ENCODE assay signal across 8 cellular contexts in genomic region chr19:11699931-11700794, GRCh38. TPM values are rescaled to one million over a fixed set of nuclear protein-coding genes. Genes with fewer than 3 reads are reported as not detected.
DNase-seq lines count a peak whose midpoint lies in the region; ATAC-seq, FAIRE-seq and TF ChIP-seq lines count a peak whose summit lies in the region.

No MANE protein-coding gene starts in this region.

- H3K27ac Mint-ChIP-seq in WTC11, result peak overlapping the region; percentile 36; the same call in 1 of the 2 replicates
- no peak overlapping the region for H3K27ac Mint-ChIP-seq in activated CD8-positive, alpha-beta memory T cell treated with anti-CD3 and anti-CD28 coated beads, Interleukin-2, amount 10 ng/mL, durations not matched to agents 7 days and 5 days

- peak; percentile 84 for TF ChIP-seq CTCF in Loucy (conservative IDR thresholded peaks at IDR 0.05; ENCODE audit: low read length)
- peak; percentile 41 for TF ChIP-seq CTCF in WTC11 (IDR thresholded peaks at IDR 0.05)
- TF ChIP-seq CTCF in keratinocyte (optimal IDR thresholded peaks at IDR 0.05 in 1 of 3, IDR thresholded peaks at IDR 0.05 in 1 of 3, conservative IDR thresholded peaks at IDR 0.05 in 1 of 3; ENCODE audit: extremely low read depth in 1 of 3, insufficient read depth in 2 of 3, low read length in 3 of 3), result peak; percentile 48 to 70 (median 67)

- DNase-seq in NCI-H2107 treated with DMSO at 0.1 percent for 48 hours (lab: John Stamatoyannopoulos, UW; ENCODE audit: unreplicated experiment) (peak; percentile 5), NCI-H2107 (lab: John Stamatoyannopoulos, UW) (no peak), WTC11 (ENCODE audit: low spot score) (no peak), keratinocyte (ENCODE audit: low read depth, low spot score) (no peak), hypothalamus (lab: John Stamatoyannopoulos, UW) (no peak)
- no peak for DNase-seq in activated CD8-positive, alpha-beta memory T cell treated with anti-CD3 and anti-CD28 coated beads, Interleukin-2, amount 10 ng/mL, durations not matched to agents 7 days and 5 days

- H3K9me3 ChIP-seq in Loucy (ENCODE audit: insufficient read depth, low read depth, low read length) (no peaks in the 10 kb centered on the region), keratinocyte (ENCODE audit: control insufficient read depth, low read depth, low read length) (no peaks in the 10 kb centered on the region)

- H3K9ac ChIP-seq in Loucy (ENCODE audit: low read depth, low read length, poor library complexity, severe bottlenecking), result no peak overlapping the region
- H3K9ac ChIP-seq in keratinocyte (ENCODE audit: control insufficient read depth, extremely low read depth, insufficient read depth, low read length), result no peak overlapping the region

- no peaks in the 10 kb centered on the region for H3F3A ChIP-seq in Loucy (ENCODE audit: low read depth)

- H3K27me3 Mint-ChIP-seq in WTC11 (ENCODE audit: low read depth), result peaks cover 18% of the 10 kb centered on the region
- peaks cover 9% of the 10 kb centered on the region for H3K27me3 Mint-ChIP-seq in activated CD8-positive, alpha-beta memory T cell treated with anti-CD3 and anti-CD28 coated beads, Interleukin-2, amount 10 ng/mL, durations not matched to agents 7 days and 5 days

- no peaks in the 10 kb centered on the region for H4K20me1 ChIP-seq in Loucy (ENCODE audit: insufficient read depth, low read length, poor library complexity, severe bottlenecking)
- H4K20me1 ChIP-seq in keratinocyte (ENCODE audit: control insufficient read depth, extremely low read depth, insufficient read depth, low read length), result no peaks in the 10 kb centered on the region

- no peaks in the 10 kb centered on the region for H3K79me2 ChIP-seq in Loucy (ENCODE audit: insufficient read depth, low read length)
- H3K79me2 ChIP-seq in keratinocyte (ENCODE audit: control insufficient read depth, insufficient read depth, low read length), result no peaks in the 10 kb centered on the region

- H3K4me1 ChIP-seq in Loucy (ENCODE audit: insufficient read depth, low read length, poor library complexity, severe bottlenecking) (peaks cover 1% of the 10 kb centered on the region), keratinocyte (ENCODE audit: control insufficient read depth, extremely low read depth, insufficient read depth, low read length) (no peaks in the 10 kb centered on the region)

- ATAC-seq in WTC11 (peak; percentile 61), GM18909 (IDR thresholded peaks at IDR 0.05; ENCODE audit: poor library complexity, unreplicated experiment) (no peak)
- ATAC-seq in activated CD8-positive, alpha-beta memory T cell treated with anti-CD3 and anti-CD28 coated beads, Interleukin-2, amount 10 ng/mL, durations not matched to agents 7 days and 5 days, result no peak

- H3K27me3 ChIP-seq in Loucy (ENCODE audit: insufficient read depth, low read length, poor library complexity, severe bottlenecking) (no peaks in the 10 kb centered on the region), keratinocyte (ENCODE audit: control insufficient read depth, extremely low read depth, insufficient read depth, low read length) (no peaks in the 10 kb centered on the region)

- H3K4me2 ChIP-seq in Loucy (ENCODE audit: low read depth, low read length, poor library complexity, severe bottlenecking) (no peak overlapping the region), keratinocyte (ENCODE audit: control insufficient read depth, extremely low read depth, insufficient read depth, low read depth, low read length) (no peak overlapping the region)

- no peak overlapping the region for H2AFZ ChIP-seq in Loucy (ENCODE audit: low read length)
- no peak overlapping the region for H2AFZ ChIP-seq in keratinocyte (ENCODE audit: control insufficient read depth, low read length)

- 0 out of 2 replicates have a peak, but pooled peaks cover 5% of the 10 kb centered on the region for H3K4me1 Mint-ChIP-seq in WTC11
- no peaks in the 10 kb centered on the region for H3K4me1 Mint-ChIP-seq in activated CD8-positive, alpha-beta memory T cell treated with anti-CD3 and anti-CD28 coated beads, Interleukin-2, amount 10 ng/mL, durations not matched to agents 7 days and 5 days

- H3K27ac ChIP-seq in keratinocyte (ENCODE audit: control insufficient read depth, insufficient read depth, low read length), result no peak overlapping the region

- no peaks in the 10 kb centered on the region for H3K9me3 Mint-ChIP-seq in WTC11
- no peaks in the 10 kb centered on the region for H3K9me3 Mint-ChIP-seq in activated CD8-positive, alpha-beta memory T cell treated with anti-CD3 and anti-CD28 coated beads, Interleukin-2, amount 10 ng/mL, durations not matched to agents 7 days and 5 days (ENCODE audit: low read depth)

- no peaks in the 10 kb centered on the region for H3K36me3 ChIP-seq in Loucy (ENCODE audit: insufficient read depth, low read length)
- no peaks in the 10 kb centered on the region for H3K36me3 ChIP-seq in keratinocyte (ENCODE audit: control insufficient read depth in 2 of 2, extremely low read depth in 1 of 2, insufficient read depth in 2 of 2, low read length in 2 of 2)

- CTCF ChIA-PET in WTC11 (lab: Charles Lee), result interaction anchor here (0.6 to 3.0 kb wide), 43 partner anchors 9 to 590 kb away, joined by 3 to 28 read pairs (median 4); partner anchors contain the start of genes CNN1, ELOF1, SWSAP1 and ZNF433
- CTCF ChIA-PET in activated CD8-positive, alpha-beta memory T cell treated with anti-CD3 and anti-CD28 coated beads, Interleukin-2, amount 10 ng/mL, durations not matched to agents 7 days and 5 days (lab: Charles Lee), result interaction anchor here (0.6 to 1.2 kb wide), 10 partner anchors 8 to 496 kb away, joined by 3 to 5 read pairs (median 3); partner anchors contain the start of gene ZNF823

- no peak overlapping the region for H3K4me3 Mint-ChIP-seq in WTC11
- no peak overlapping the region for H3K4me3 Mint-ChIP-seq in activated CD8-positive, alpha-beta memory T cell treated with anti-CD3 and anti-CD28 coated beads, Interleukin-2, amount 10 ng/mL, durations not matched to agents 7 days and 5 days

- no peak overlapping the region for H3K4me3 ChIP-seq in Loucy (ENCODE audit: low read length, poor library complexity, severe bottlenecking)
- H3K4me3 ChIP-seq in keratinocyte (ENCODE audit: control insufficient read depth in 2 of 3, extremely low read depth in 1 of 3, insufficient read depth in 2 of 3, low read depth in 1 of 3, low read length in 3 of 3), result no peak overlapping the region

- no peaks in the 10 kb centered on the region for H3K36me3 Mint-ChIP-seq in WTC11
- H3K36me3 Mint-ChIP-seq in activated CD8-positive, alpha-beta memory T cell treated with anti-CD3 and anti-CD28 coated beads, Interleukin-2, amount 10 ng/mL, durations not matched to agents 7 days and 5 days, result no peaks in the 10 kb centered on the region

- FAIRE-seq in keratinocyte (lab: Jason Lieb, UNC), result peak; percentile 75

- dilution Hi-C loops in keratinocyte (cut with MboI; ENCODE audit: extremely low pct_ligation_motif_present, low sequenced_read_pairs), result no loop called here

- H3K9me2 ChIP-seq in Loucy (replicated peaks; ENCODE audit: low read depth, low read length), result no peaks in the 10 kb centered on the region

- POLR2A ChIA-PET in WTC11 (lab: Charles Lee), result interaction anchor here (0.5 to 0.9 kb wide), 2 partner anchors 11 to 389 kb away, joined by 4 read pairs; no protein-coding TSS in a partner anchor

- no peaks in the 10 kb centered on the region for H3K9me1 ChIP-seq in keratinocyte (ENCODE audit: control insufficient read depth, extremely low read depth, insufficient read depth, low read length)

TF ChIP-seq in WTC11, 78 proteins besides CTCF, POLR2A, EP300 and RAD21 (continues in another document):
- TF ChIP-seq, protein P1, sequence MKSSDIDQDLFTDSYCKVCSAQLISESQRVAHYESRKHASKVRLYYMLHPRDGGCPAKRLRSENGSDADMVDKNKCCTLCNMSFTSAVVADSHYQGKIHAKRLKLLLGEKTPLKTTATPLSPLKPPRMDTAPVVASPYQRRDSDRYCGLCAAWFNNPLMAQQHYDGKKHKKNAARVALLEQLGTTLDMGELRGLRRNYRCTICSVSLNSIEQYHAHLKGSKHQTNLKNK (CRISPR knock-in tag; IDR thresholded peaks at IDR 0.05), result no peak
- no peak for TF ChIP-seq E2F5 (CRISPR knock-in tag; IDR thresholded peaks at IDR 0.05)

RNA-seq across cellular contexts. Expression of gene ZNF823, which starts 38.6 kb away (rescaled TPM):
- total RNA-seq in WTC11 (2021), result 4.4 to 5.4 TPM (median 4.6 TPM) in 3 replicates
- polyA plus RNA-seq in keratinocyte, result 3.7 to 6.3 TPM (median 5.6 TPM) in 3 replicates
- 6.5 TPM for polyA plus RNA-seq in keratinocyte (2011; ENCODE audit: low read depth)
- 1.8 and 4.4 TPM in 2 replicates for polyA plus RNA-seq in keratinocyte (2011; cell fraction: cytosol; rRNA removed)
- 8.4 and 9.0 TPM in 2 replicates for polyA plus RNA-seq in keratinocyte (2011; cell fraction: nucleus; rRNA removed)
- 2.4 and 5.0 TPM in 2 replicates for polyA plus RNA-seq in keratinocyte (2012; ENCODE audit: low replicate concordance)
- polyA minus RNA-seq in keratinocyte, result 1.9 to 14.2 TPM (median 9.9 TPM) in 3 replicates
- polyA minus RNA-seq in keratinocyte (2011; cell fraction: cytosol; rRNA and poly(A)+ RNA removed), result 7.5 TPM
- polyA minus RNA-seq in keratinocyte (2011; cell fraction: nucleus; rRNA and poly(A)+ RNA removed), result 5.6 and 8.6 TPM in 2 replicates
- total RNA-seq in activated CD8-positive, alpha-beta memory T cell treated with anti-CD3 and anti-CD28 coated beads, Interleukin-2, amount 10 ng/mL, durations not matched to agents 7 days and 5 days, result 1 to 10 TPM; 6.3 to 6.4 TPM
